Comparison of ENCODE assay signal across 25 cellular contexts in genomic region chr16:34054137-34054536, GRCh38.
"Had no signal": no experiment of that assay in that cellular context is flagged by ENCODE, and none has a peak within 500 bp of the region (broad histone marks: within the 10 kb centered on the region; RNA-seq: fewer than 3 reads in every experiment).

No MANE protein-coding gene starts in this region.

- H3K9me3 ChIP-seq: SJCRH30 had no signal

- H3K4me1 ChIP-seq: adrenal gland, body of pancreas, breast epithelium, SJCRH30 had no signal

- H3K36me3 ChIP-seq: adrenal gland, breast epithelium, SJCRH30, WERI-Rb-1 had no signal

- DNase-seq: activated CD4-positive, alpha-beta T cell treated with anti-CD3 and anti-CD28 coated beads, Interleukin-2, amount 10 ng/mL, durations not matched to agents 24 days and 14 days; activated CD4-positive, alpha-beta T cell treated with anti-CD3 and anti-CD28 coated beads, Interleukin-2, amount 50 U/mL, for 4 hours; activated CD8-positive, alpha-beta T cell treated with anti-CD3 and anti-CD28 coated beads for 36 hours; activated effector memory CD4-positive, alpha-beta T cell treated with Interleukin-2 at 50 U/mL for 16 hours; activated naive CD4-positive, alpha-beta T cell treated with anti-CD3 and anti-CD28 coated beads, Interleukin-2, amount 10 ng/mL, durations not matched to agents 7 days and 5 days; activated T-cell treated with anti-CD3 and anti-CD28 coated beads, Interleukin-2, amount 50 U/mL, for 24 hours; adrenal gland; body of pancreas; NCI-H1105; NCI-H1417 treated with DMSO at 0.1 percent for 48 hours; NCI-H187 treated with DMSO at 0.1 percent for 48 hours; NCI-H2081; NCI-H2171 treated with DMSO at 0.1 percent for 48 hours; NCI-H2227 treated with DMSO at 0.1 percent for 48 hours; NCI-H446; NCI-H524 treated with DMSO at 0.1 percent for 48 hours; SHP77; SJCRH30; T1000; WERI-Rb-1 had no signal

- H3K4me3 ChIP-seq: adrenal gland, body of pancreas, breast epithelium, SJCRH30, SK-N-MC had no signal

- H3K4me1 Mint-ChIP-seq: activated CD4-positive, alpha-beta T cell treated with anti-CD3 and anti-CD28 coated beads, Interleukin-2, amount 10 ng/mL, durations not matched to agents 24 days and 14 days; activated naive CD4-positive, alpha-beta T cell treated with anti-CD3 and anti-CD28 coated beads, Interleukin-2, amount 10 ng/mL, durations not matched to agents 7 days and 5 days had no signal

- H3K4me3 Mint-ChIP-seq: activated CD4-positive, alpha-beta T cell treated with anti-CD3 and anti-CD28 coated beads, Interleukin-2, amount 10 ng/mL, durations not matched to agents 24 days and 14 days; activated CD8-positive, alpha-beta T cell treated with anti-CD3 and anti-CD28 coated beads for 36 hours; activated naive CD4-positive, alpha-beta T cell treated with anti-CD3 and anti-CD28 coated beads, Interleukin-2, amount 10 ng/mL, durations not matched to agents 7 days and 5 days; activated naive CD8-positive, alpha-beta T cell; activated T-cell treated with anti-CD3 and anti-CD28 coated beads, Interleukin-2, amount 50 U/mL, for 24 hours; activated T-helper 1 cell treated with anti-CD3 and anti-CD28 coated beads, Interleukin-12 subunit alpha, Interleukin-12 subunit beta, Interleukin-2, Interleukin-4 antibody, amounts not matched to agents 30 ng/mL and 10 ng/mL and 1 ng/mL, durations not matched to agents 14 hours and 24 hours and 36 hours had no signal

- H3K27ac ChIP-seq: adrenal gland, body of pancreas, breast epithelium, SJCRH30, SK-N-MC, WERI-Rb-1 had no signal

- H3K27me3 ChIP-seq: body of pancreas, SJCRH30 had no signal

- H3K27me3 Mint-ChIP-seq: activated CD4-positive, alpha-beta T cell treated with anti-CD3 and anti-CD28 coated beads, Interleukin-2, amount 10 ng/mL, durations not matched to agents 24 days and 14 days; activated CD8-positive, alpha-beta T cell treated with anti-CD3 and anti-CD28 coated beads for 36 hours; activated naive CD4-positive, alpha-beta T cell treated with anti-CD3 and anti-CD28 coated beads, Interleukin-2, amount 10 ng/mL, durations not matched to agents 7 days and 5 days; activated T-cell treated with anti-CD3 and anti-CD28 coated beads, Interleukin-2, amount 50 U/mL, for 24 hours had no signal

- H3K27ac Mint-ChIP-seq: activated CD4-positive, alpha-beta T cell treated with anti-CD3 and anti-CD28 coated beads, Interleukin-2, amount 10 ng/mL, durations not matched to agents 24 days and 14 days; activated CD8-positive, alpha-beta T cell treated with anti-CD3 and anti-CD28 coated beads for 36 hours; activated naive CD4-positive, alpha-beta T cell treated with anti-CD3 and anti-CD28 coated beads, Interleukin-2, amount 10 ng/mL, durations not matched to agents 7 days and 5 days; activated naive CD8-positive, alpha-beta T cell; activated T-cell treated with anti-CD3 and anti-CD28 coated beads, Interleukin-2, amount 50 U/mL, for 24 hours; activated T-helper 1 cell treated with anti-CD3 and anti-CD28 coated beads, Interleukin-12 subunit alpha, Interleukin-12 subunit beta, Interleukin-2, Interleukin-4 antibody, amounts not matched to agents 30 ng/mL and 10 ng/mL and 1 ng/mL, durations not matched to agents 14 hours and 24 hours and 36 hours had no signal

- ATAC-seq: activated CD8-positive, alpha-beta T cell treated with anti-CD3 and anti-CD28 coated beads for 36 hours; body of pancreas; Panc1 had no signal
